8 cellular contexts compared by ENCODE assay signal in genomic region chr4:114597410-114598115, GRCh38. TPM values are rescaled to one million over a fixed set of nuclear protein-coding genes. Genes with fewer than 3 reads are reported as not detected.
A peak's percentile ranks its signal among the peaks of the same experiment; 100 is the strongest.
DNase-seq lines count a peak whose midpoint lies in the region; ATAC-seq and TF ChIP-seq lines count a peak whose summit lies in the region.

No MANE protein-coding gene starts in this region.

- H3K27me3 Mint-ChIP-seq in naive thymus-derived CD8-positive, alpha-beta T cell: peaks cover 20 to 67% (median 37%) of the 10 kb centered on the region in 5 donors

- H3K4me3 ChIP-seq in LNCaP clone FGC (ENCODE audit: low read depth, low read length): peak overlapping the region; percentile 45; the same call in 1 of the 2 replicates

- peak in 9 of 14 donors; percentile 49 to 73 (median 63) for DNase-seq in C1 segment of cervical spinal cord (lab: John Stamatoyannopoulos, UW)
- no peak for DNase-seq in LNCaP clone FGC (ENCODE audit: low read depth)
- peak; percentile 78 for DNase-seq in cerebellar cortex (ENCODE audit: low spot score)
- no peak for DNase-seq in naive thymus-derived CD8-positive, alpha-beta T cell
- DNase-seq in GM03348 (ENCODE audit: low spot score): no peak
- no peak for DNase-seq in GM13976 (ENCODE audit: low spot score)

- H3K4me3 Mint-ChIP-seq in naive thymus-derived CD8-positive, alpha-beta T cell: peak overlapping the region in 9 of 10 donors; percentile 63 to 74 (median 69)

- H3K36me3 Mint-ChIP-seq in naive thymus-derived CD8-positive, alpha-beta T cell: no peaks in the 10 kb centered on the region

- POLR2A ChIA-PET in naive thymus-derived CD8-positive, alpha-beta T cell (lab: Charles Lee): no interaction called here

- no peak overlapping the region for H3K27ac Mint-ChIP-seq in naive thymus-derived CD8-positive, alpha-beta T cell

- in situ Hi-C loops in GM13976 (cut with MboI; ENCODE audit: low sequenced_read_pairs, unreplicated experiment): no loop called here

- peaks cover 10 to 21% (median 16%) of the 10 kb centered on the region in 4 donors for H3K4me1 Mint-ChIP-seq in naive thymus-derived CD8-positive, alpha-beta T cell

- no peak for ATAC-seq in naive thymus-derived CD8-positive, alpha-beta T cell
- ATAC-seq in HG02981 (IDR thresholded peaks at IDR 0.05; ENCODE audit: unreplicated experiment) (no peak), GM21619 (IDR thresholded peaks at IDR 0.05; ENCODE audit: unreplicated experiment) (no peak)

- no peak for TF ChIP-seq CTCF in LNCaP clone FGC (IDR thresholded peaks at IDR 0.05; ENCODE audit: control insufficient read depth, extremely low read depth, insufficient read depth)
- no peak for TF ChIP-seq CTCF in GM13976 (IDR thresholded peaks at IDR 0.05; ENCODE audit: borderline replicate concordance, control extremely low read depth, extremely low read depth, insufficient read depth, missing control alignments)

- H3K9me3 Mint-ChIP-seq in naive thymus-derived CD8-positive, alpha-beta T cell: peaks cover 0 to 4% (median 0%) of the 10 kb centered on the region in 9 donors

RNA-seq across cellular contexts. Expression of gene UGT8, which starts 1.0 kb away (rescaled TPM):
- total RNA-seq in naive thymus-derived CD8-positive, alpha-beta T cell: under 1 TPM; 0.60 to 0.93 TPM
- not detected for polyA plus RNA-seq in naive thymus-derived CD8-positive, alpha-beta T cell

Comparison
In these comparisons a context has a peak if more than half of its experiments do, and no peak if none do; other contexts are left out.
1. DNase-seq: peak in C1 segment of cervical spinal cord (9 of 14) and cerebellar cortex (single experiment); none in LNCaP clone FGC (single experiment), naive thymus-derived CD8-positive, alpha-beta T cell (0 of 10), GM03348 (single experiment) and GM13976 (single experiment).